ENCODE assay signal across 26 cellular contexts in the genomic region with DNA sequence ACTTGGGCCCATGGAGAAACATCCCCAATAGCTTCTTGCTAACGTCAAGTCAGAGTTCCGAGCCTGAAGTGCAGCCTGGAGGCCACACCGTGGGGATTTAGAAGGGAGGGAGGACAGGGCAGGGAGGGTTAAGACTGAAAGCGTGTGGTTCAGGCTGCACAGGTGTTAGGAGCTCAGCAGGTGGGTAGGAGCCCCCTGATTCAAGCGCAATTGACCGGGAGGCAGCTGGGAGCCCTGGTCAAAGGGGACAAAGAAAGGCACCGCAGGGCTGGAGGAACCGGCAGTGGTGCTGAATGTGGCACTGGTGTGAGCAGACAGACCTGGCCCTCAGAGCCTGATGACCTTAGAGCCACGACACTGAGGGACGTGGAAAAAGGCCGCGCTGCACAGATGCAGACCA.
"Had no signal": no experiment of that assay in that cellular context is flagged by ENCODE, and none has a peak within 500 bp of the region (broad histone marks: within the 10 kb centered on the region; RNA-seq: fewer than 3 reads in every experiment).

No MANE protein-coding gene starts in this region.

- H3K4me1 ChIP-seq: esophagus squamous epithelium, gastrocnemius medialis, parathyroid adenoma, psoas muscle, stomach, upper lobe of left lung, vagina had no signal

- DNase-seq: activated CD4-positive, alpha-beta T cell treated with anti-CD3 and anti-CD28 coated beads for 4 hours; activated CD4-positive, alpha-beta T cell treated with anti-CD3 and anti-CD28 coated beads, Interleukin-2, amount 50 U/mL, for 48 hours; activated CD8-positive, alpha-beta memory T cell treated with anti-CD3 and anti-CD28 coated beads for 24 hours; activated effector memory CD4-positive, alpha-beta T cell treated with Interleukin-2 at 50 U/mL for 16 hours; activated naive CD4-positive, alpha-beta T cell treated with Interleukin-2 at 50 U/mL for 16 hours; anterior cingulate cortex; esophagus squamous epithelium; gastrocnemius medialis; glutamatergic neuron; immature natural killer cell; kidney; left colon; mammary epithelial cell; naive B cell; occipital lobe; psoas muscle; stimulated activated CD4-positive, alpha-beta T cell treated with anti-CD3 and anti-CD28 coated beads, Interleukin-15, amount 100 ng/mL, for 24 hours; stimulated activated CD4-positive, alpha-beta T cell treated with anti-CD3 and anti-CD28 coated beads, Interleukin-2, amount 100 ng/mL, for 24 hours; stimulated activated naive B cell treated with anti-CD40 and anti-IgM and Interleukin-4, amounts not matched to agents 10 μg/mL and 1 μg/mL and 100 μg/mL, for 72 hours; stomach; thyroid gland; upper lobe of left lung had no signal

- ATAC-seq: gastrocnemius medialis; left colon; psoas muscle; stimulated activated naive B cell treated with anti-CD40 and anti-IgM and Interleukin-4, amounts not matched to agents 10 μg/mL and 1 μg/mL and 100 μg/mL, for 72 hours had no signal

- FAIRE-seq: endometrium, kidney had no signal

- H3K36me3 ChIP-seq: esophagus squamous epithelium, gastrocnemius medialis, stomach, thyroid gland, upper lobe of left lung, vagina had no signal

- H3K9ac ChIP-seq: parathyroid adenoma had no signal

- H3K79me2 ChIP-seq: parathyroid adenoma had no signal

- H2AFZ ChIP-seq: parathyroid adenoma had no signal

- H3K4me3 ChIP-seq: esophagus squamous epithelium, gastrocnemius medialis, psoas muscle, stomach, thyroid gland, upper lobe of left lung, vagina had no signal

- H3K27ac ChIP-seq: epithelial cell of prostate, esophagus squamous epithelium, gastrocnemius medialis, parathyroid adenoma, psoas muscle, stomach, thyroid gland, upper lobe of left lung, vagina had no signal

- H3K27me3 ChIP-seq: gastrocnemius medialis, thyroid gland, upper lobe of left lung, vagina had no signal

- H3K9me3 ChIP-seq: esophagus squamous epithelium, gastrocnemius medialis, thyroid gland, vagina had no signal
